ENCODE assay signal across 1 cellular context in the genomic region with DNA sequence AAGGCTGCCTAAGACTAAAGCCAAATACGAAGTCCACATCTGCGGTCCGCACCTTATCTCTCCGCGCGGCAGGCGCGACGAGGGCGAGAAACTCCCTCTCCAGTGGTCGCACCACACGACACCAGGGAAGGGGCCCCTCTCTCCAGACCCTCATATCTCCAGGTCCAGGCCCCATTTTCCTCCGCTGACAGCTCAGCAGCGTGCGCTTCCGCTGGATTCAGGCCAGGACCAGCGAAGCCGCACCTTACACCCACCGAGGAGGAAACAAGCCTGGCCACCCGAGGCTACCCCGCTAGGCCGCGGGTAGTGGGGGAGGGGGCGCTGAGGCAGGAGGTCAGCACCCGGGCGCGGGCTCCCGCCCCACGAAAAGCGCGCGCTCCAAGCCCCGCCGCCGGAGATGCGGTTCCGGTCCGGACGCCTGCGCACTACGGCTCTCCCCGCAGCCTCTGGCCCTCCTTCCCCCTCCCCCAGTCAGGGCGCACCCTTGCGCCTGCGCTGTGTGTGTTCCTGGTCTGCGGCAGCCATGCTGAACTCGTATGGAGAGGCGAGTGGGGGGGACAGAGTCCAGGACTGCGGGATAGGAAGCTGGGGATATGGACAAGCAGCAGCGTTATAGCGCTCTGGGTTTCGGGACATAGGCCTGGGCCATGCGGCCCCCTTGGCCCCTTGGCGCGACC.
TF ChIP-seq lines count a peak whose summit lies in the region.

A gene (plus strand): TSS at position 502 of the 677 bp plus-strand sequence. CDS start 4,305 bp downstream, outside the sequence.

TF ChIP-seq in K562, 482 proteins besides CTCF, POLR2A, EP300 and RAD21 (continued from another document and continues in another):
- TF ChIP-seq, protein P1, sequence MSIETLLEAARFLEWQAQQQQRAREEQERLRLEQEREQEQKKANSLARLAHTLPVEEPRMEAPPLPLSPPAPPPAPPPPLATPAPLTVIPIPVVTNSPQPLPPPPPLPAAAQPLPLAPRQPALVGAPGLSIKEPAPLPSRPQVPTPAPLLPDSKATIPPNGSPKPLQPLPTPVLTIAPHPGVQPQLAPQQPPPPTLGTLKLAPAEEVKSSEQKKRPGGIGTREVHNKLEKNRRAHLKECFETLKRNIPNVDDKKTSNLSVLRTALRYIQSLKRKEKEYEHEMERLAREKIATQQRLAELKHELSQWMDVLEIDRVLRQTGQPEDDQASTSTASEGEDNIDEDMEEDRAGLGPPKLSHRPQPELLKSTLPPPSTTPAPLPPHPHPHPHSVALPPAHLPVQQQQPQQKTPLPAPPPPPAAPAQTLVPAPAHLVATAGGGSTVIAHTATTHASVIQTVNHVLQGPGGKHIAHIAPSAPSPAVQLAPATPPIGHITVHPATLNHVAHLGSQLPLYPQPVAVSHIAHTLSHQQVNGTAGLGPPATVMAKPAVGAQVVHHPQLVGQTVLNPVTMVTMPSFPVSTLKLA (conservative IDR thresholded peaks at IDR 0.05) = no peak
- TF ChIP-seq ESRRB (CRISPR knock-in tag; IDR thresholded peaks at IDR 0.05; ENCODE audit: borderline replicate concordance) (no peak), OTX1 (CRISPR knock-in tag; IDR thresholded peaks at IDR 0.05) (no peak), MEF2D (tag; conservative IDR thresholded peaks at IDR 0.05; ENCODE audit: low read depth) (no peak), MIER1 (IDR thresholded peaks at IDR 0.05; ENCODE audit: low read depth) (no peak; the same call in 1 of the 2 replicates), ETV5 (CRISPR knock-in tag; IDR thresholded peaks at IDR 0.05; ENCODE audit: low read depth) (peak; percentile 86; the same call in 1 of the 2 replicates), RCOR1 (IDR thresholded peaks at IDR 0.05; ENCODE audit: borderline replicate concordance in 1 of 2, low read depth in 2 of 2, low read length in 2 of 2) (peak in 1 of 2 experiments; percentile 59; a peak in 1 of 4 replicates), ZSCAN29 (IDR thresholded peaks at IDR 0.05) (0 out of 2 replicates have a peak, but pooled peaks have one; percentile 29), ZNF274 (IDR thresholded peaks at IDR 0.05; ENCODE audit: borderline replicate concordance, low read depth, low read length) (no peak), FOXK2 (conservative IDR thresholded peaks at IDR 0.05 in 1 of 2, IDR thresholded peaks at IDR 0.05 in 1 of 2; ENCODE audit: low read depth in 2 of 2) (no peak), TAF15 (IDR thresholded peaks at IDR 0.05; ENCODE audit: low read depth, low read length) (no peak), ZBTB8A (IDR thresholded peaks at IDR 0.05; ENCODE audit: partially characterized antibody) (no peak), POLR2B (IDR thresholded peaks at IDR 0.05; ENCODE audit: low read depth, partially characterized antibody) (no peak), ESRRA (IDR thresholded peaks at IDR 0.05; ENCODE audit: borderline replicate concordance, low read depth) (peak; percentile 87), NUFIP1 (IDR thresholded peaks at IDR 0.05; ENCODE audit: partially characterized antibody) (no peak), TEAD4 (IDR thresholded peaks at IDR 0.05; ENCODE audit: low read length) (peak; percentile 66), TEAD4 (CRISPR knock-in tag; IDR thresholded peaks at IDR 0.05; ENCODE audit: borderline replicate concordance) (no peak), GATAD2B (IDR thresholded peaks at IDR 0.05; ENCODE audit: borderline replicate concordance) (no peak), ZNF140 (CRISPR knock-in tag; IDR thresholded peaks at IDR 0.05) (no peak), KDM5B (IDR thresholded peaks at IDR 0.05; ENCODE audit: insufficient replicate concordance, low read depth, low read length) (no peak), ZNF224 (CRISPR knock-in tag; IDR thresholded peaks at IDR 0.05) (no peak), ILF3 (IDR thresholded peaks at IDR 0.05; ENCODE audit: borderline replicate concordance) (no peak), HDAC3 (IDR thresholded peaks at IDR 0.05; ENCODE audit: borderline replicate concordance, partially characterized antibody) (no peak), L3MBTL2 (IDR thresholded peaks at IDR 0.05) (peak; percentile 98), YBX1 (IDR thresholded peaks at IDR 0.05) (no peak), ZNF165 (CRISPR knock-in tag; IDR thresholded peaks at IDR 0.05; ENCODE audit: borderline replicate concordance) (no peak), ZNF507 (tag; conservative IDR thresholded peaks at IDR 0.05) (no peak), RUNX1 (IDR thresholded peaks at IDR 0.05; ENCODE audit: low read depth) (no peak; the same call in 1 of the 2 replicates), ZNF785 (CRISPR knock-in tag; IDR thresholded peaks at IDR 0.05) (no peak), KLF16 (IDR thresholded peaks at IDR 0.05) (0 out of 2 replicates have a peak, but pooled peaks have one; percentile 35), ERF (CRISPR knock-in tag; IDR thresholded peaks at IDR 0.05) (no peak; the same call in 1 of the 2 replicates), HMG20B (CRISPR knock-in tag; IDR thresholded peaks at IDR 0.05) (no peak)
- TF ChIP-seq, protein P2, sequence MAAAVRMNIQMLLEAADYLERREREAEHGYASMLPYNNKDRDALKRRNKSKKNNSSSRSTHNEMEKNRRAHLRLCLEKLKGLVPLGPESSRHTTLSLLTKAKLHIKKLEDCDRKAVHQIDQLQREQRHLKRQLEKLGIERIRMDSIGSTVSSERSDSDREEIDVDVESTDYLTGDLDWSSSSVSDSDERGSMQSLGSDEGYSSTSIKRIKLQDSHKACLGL (CRISPR knock-in tag; IDR thresholded peaks at IDR 0.05; ENCODE audit: borderline replicate concordance, poor library complexity, severe bottlenecking) = no peak
- TF ChIP-seq, protein P3, sequence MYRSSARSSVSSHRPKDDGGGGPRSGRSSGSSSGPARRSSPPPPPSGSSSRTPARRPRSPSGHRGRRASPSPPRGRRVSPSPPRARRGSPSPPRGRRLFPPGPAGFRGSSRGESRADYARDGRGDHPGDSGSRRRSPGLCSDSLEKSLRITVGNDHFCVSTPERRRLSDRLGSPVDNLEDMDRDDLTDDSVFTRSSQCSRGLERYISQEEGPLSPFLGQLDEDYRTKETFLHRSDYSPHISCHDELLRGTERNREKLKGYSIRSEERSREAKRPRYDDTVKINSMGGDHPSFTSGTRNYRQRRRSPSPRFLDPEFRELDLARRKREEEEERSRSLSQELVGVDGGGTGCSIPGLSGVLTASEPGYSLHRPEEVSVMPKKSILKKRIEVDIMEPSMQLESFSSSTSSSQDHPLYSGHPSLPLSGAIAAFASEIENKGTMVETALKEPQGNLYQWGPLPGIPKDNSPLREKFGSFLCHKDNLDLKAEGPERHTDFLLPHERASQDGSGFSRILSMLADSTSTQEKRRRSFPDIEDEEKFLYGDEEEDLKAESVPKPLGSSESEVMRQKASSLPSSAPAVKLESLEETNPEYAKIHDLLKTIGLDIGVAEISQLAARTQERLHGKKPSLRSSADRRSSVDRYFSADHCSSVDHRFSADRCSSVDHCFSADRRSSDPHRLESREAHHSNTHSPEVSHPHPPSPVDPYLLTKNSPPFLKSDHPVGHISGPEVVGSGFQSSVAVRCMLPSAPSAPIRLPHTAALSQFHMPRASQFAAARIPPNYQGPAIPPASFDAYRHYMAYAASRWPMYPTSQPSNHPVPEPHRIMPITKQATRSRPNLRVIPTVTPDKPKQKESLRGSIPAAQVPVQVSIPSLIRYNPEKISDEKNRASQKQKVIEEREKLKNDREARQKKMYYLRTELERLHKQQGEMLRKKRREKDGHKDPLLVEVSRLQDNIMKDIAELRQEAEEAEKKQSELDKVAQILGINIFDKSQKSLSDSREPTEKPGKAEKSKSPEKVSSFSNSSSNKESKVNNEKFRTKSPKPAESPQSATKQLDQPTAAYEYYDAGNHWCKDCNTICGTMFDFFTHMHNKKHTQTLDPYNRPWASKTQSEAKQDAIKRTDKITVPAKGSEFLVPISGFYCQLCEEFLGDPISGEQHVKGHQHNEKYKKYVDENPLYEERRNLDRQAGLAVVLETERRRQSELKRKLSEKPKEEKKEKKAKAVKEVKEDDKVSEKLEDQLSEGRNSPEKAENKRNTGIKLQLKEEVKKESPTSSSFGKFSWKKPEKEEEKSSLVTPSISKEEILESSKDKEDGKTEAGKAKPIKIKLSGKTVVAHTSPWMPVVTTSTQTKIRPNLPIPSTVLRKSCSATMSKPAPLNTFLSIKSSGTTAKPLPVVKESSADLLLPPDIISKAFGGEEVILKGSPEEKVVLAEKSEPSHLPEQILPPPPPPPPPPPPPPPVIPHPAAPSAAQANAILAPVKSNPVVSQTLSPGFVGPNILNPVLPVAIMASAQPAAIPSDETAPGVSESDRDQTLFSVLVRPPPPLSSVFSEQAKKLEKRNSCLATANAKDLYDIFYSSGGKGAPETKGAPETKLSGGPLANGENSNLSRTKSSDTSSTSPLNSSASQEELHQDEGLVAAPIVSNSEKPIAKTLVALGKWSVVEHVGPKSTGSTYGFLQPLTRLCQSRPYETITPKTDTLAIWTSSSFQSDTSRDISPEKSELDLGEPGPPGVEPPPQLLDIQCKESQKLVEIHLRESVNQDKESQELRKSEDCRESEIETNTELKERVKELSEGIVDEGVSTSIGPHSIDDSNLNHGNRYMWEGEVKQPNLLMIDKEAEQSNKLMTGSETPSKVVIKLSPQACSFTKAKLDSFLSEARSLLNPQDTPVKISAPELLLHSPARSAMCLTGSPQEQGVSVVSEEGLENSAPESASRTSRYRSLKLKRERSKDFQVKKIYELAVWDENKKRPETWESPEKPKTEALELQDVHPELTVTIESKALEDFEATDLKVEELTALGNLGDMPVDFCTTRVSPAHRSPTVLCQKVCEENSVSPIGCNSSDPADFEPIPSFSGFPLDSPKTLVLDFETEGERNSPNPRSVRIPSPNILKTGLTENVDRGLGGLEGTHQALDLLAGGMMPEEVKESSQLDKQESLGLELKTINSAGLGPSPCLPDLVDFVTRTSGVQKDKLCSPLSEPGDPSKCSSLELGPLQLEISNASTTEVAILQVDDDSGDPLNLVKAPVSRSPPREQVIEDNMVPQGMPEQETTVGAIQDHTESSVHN (IDR thresholded peaks at IDR 0.05; ENCODE audit: borderline replicate concordance in 1 of 2, low read depth in 1 of 2) = no peak
- TF ChIP-seq, protein P4, sequence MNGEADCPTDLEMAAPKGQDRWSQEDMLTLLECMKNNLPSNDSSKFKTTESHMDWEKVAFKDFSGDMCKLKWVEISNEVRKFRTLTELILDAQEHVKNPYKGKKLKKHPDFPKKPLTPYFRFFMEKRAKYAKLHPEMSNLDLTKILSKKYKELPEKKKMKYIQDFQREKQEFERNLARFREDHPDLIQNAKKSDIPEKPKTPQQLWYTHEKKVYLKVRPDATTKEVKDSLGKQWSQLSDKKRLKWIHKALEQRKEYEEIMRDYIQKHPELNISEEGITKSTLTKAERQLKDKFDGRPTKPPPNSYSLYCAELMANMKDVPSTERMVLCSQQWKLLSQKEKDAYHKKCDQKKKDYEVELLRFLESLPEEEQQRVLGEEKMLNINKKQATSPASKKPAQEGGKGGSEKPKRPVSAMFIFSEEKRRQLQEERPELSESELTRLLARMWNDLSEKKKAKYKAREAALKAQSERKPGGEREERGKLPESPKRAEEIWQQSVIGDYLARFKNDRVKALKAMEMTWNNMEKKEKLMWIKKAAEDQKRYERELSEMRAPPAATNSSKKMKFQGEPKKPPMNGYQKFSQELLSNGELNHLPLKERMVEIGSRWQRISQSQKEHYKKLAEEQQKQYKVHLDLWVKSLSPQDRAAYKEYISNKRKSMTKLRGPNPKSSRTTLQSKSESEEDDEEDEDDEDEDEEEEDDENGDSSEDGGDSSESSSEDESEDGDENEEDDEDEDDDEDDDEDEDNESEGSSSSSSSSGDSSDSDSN (IDR thresholded peaks at IDR 0.05; ENCODE audit: borderline replicate concordance in 1 of 2, low read depth in 2 of 2, low read length in 2 of 2) = no peak
- TF ChIP-seq, protein P5, sequence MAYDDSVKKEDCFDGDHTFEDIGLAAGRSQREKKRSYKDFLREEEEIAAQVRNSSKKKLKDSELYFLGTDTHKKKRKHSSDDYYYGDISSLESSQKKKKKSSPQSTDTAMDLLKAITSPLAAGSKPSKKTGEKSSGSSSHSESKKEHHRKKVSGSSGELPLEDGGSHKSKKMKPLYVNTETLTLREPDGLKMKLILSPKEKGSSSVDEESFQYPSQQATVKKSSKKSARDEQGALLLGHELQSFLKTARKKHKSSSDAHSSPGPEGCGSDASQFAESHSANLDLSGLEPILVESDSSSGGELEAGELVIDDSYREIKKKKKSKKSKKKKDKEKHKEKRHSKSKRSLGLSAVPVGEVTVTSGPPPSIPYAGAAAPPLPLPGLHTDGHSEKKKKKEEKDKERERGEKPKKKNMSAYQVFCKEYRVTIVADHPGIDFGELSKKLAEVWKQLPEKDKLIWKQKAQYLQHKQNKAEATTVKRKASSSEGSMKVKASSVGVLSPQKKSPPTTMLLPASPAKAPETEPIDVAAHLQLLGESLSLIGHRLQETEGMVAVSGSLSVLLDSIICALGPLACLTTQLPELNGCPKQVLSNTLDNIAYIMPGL (CRISPR knock-in tag; IDR thresholded peaks at IDR 0.05) = peak; percentile 75; the same call in 1 of the 2 replicates
- TF ChIP-seq, protein P6, sequence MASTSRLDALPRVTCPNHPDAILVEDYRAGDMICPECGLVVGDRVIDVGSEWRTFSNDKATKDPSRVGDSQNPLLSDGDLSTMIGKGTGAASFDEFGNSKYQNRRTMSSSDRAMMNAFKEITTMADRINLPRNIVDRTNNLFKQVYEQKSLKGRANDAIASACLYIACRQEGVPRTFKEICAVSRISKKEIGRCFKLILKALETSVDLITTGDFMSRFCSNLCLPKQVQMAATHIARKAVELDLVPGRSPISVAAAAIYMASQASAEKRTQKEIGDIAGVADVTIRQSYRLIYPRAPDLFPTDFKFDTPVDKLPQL (IDR thresholded peaks at IDR 0.05; ENCODE audit: extremely low read depth, insufficient read length) = no peak
- TF ChIP-seq, protein P7, sequence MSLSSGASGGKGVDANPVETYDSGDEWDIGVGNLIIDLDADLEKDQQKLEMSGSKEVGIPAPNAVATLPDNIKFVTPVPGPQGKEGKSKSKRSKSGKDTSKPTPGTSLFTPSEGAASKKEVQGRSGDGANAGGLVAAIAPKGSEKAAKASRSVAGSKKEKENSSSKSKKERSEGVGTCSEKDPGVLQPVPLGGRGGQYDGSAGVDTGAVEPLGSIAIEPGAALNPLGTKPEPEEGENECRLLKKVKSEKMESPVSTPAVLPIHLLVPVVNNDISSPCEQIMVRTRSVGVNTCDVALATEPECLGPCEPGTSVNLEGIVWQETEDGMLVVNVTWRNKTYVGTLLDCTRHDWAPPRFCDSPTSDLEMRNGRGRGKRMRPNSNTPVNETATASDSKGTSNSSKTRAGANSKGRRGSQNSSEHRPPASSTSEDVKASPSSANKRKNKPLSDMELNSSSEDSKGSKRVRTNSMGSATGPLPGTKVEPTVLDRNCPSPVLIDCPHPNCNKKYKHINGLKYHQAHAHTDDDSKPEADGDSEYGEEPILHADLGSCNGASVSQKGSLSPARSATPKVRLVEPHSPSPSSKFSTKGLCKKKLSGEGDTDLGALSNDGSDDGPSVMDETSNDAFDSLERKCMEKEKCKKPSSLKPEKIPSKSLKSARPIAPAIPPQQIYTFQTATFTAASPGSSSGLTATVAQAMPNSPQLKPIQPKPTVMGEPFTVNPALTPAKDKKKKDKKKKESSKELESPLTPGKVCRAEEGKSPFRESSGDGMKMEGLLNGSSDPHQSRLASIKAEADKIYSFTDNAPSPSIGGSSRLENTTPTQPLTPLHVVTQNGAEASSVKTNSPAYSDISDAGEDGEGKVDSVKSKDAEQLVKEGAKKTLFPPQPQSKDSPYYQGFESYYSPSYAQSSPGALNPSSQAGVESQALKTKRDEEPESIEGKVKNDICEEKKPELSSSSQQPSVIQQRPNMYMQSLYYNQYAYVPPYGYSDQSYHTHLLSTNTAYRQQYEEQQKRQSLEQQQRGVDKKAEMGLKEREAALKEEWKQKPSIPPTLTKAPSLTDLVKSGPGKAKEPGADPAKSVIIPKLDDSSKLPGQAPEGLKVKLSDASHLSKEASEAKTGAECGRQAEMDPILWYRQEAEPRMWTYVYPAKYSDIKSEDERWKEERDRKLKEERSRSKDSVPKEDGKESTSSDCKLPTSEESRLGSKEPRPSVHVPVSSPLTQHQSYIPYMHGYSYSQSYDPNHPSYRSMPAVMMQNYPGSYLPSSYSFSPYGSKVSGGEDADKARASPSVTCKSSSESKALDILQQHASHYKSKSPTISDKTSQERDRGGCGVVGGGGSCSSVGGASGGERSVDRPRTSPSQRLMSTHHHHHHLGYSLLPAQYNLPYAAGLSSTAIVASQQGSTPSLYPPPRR (CRISPR knock-in tag; IDR thresholded peaks at IDR 0.05; ENCODE audit: borderline replicate concordance) = no peak
